In genomic region chr16:73058616-73059409, GRCh38 we compare ENCODE assay signal across 8 cellular contexts. TPM values are rescaled to one million over a fixed set of nuclear protein-coding genes. Genes with fewer than 3 reads are reported as not detected.
DNase-seq lines count a peak whose midpoint lies in the region; ATAC-seq, FAIRE-seq and TF ChIP-seq lines count a peak whose summit lies in the region.

No MANE protein-coding gene starts in this region.

- no peaks in the 10 kb centered on the region for H3K36me3 ChIP-seq in keratinocyte (ENCODE audit: control insufficient read depth in 2 of 2, extremely low read depth in 1 of 2, insufficient read depth in 2 of 2, low read length in 2 of 2)

- H3K9ac ChIP-seq in keratinocyte (ENCODE audit: control insufficient read depth, extremely low read depth, insufficient read depth, low read length), result peak overlapping the region; percentile 72

- ATAC-seq in A549 (peak; percentile 9 to 19; a peak in 4 of 6 replicates), HG02852 (IDR thresholded peaks at IDR 0.05; ENCODE audit: unreplicated experiment) (peak; percentile 32)

- TF ChIP-seq POLR2A in A549 (IDR thresholded peaks at IDR 0.05; ENCODE audit: low read length), result no peak
- no peak for TF ChIP-seq POLR2A in GM12892 (IDR thresholded peaks at IDR 0.05; ENCODE audit: low read depth, low read length)

- no peaks in the 10 kb centered on the region for H3K9me3 ChIP-seq in A549
- H3K9me3 ChIP-seq in keratinocyte (ENCODE audit: control insufficient read depth, low read depth, low read length), result no peaks in the 10 kb centered on the region

- DNase-seq in A549 (ENCODE audit: low read depth in 1 of 2, low spot score in 1 of 2) (peak in 1 of 2 experiments; percentile 77), GM12892 (ENCODE audit: insufficient read length) (no peak), NCI-H345 treated with DMSO at 0.1 percent for 48 hours (lab: John Stamatoyannopoulos, UW; ENCODE audit: unreplicated experiment) (peak; percentile 45), astrocyte of the spinal cord (ENCODE audit: low read depth, low spot score) (no peak), keratinocyte (ENCODE audit: low read depth, low spot score) (no peak), HuH-7 (ENCODE audit: low spot score) (no peak)
- DNase-seq in stimulated activated CD8-positive, alpha-beta memory T cell treated with anti-CD3 and anti-CD28 coated beads, Interleukin-4, amount 100 ng/mL, for 48 hours, result peak; percentile 31

- H4K20me1 ChIP-seq in keratinocyte (ENCODE audit: control insufficient read depth, extremely low read depth, insufficient read depth, low read length), result no peaks in the 10 kb centered on the region

- WGBS in A549 (ENCODE audit: missing lambda C conversion rate), result 1% methylated on average over 28 of the region's 72 CpGs

- no peak for TF ChIP-seq RAD21 in A549 (conservative IDR thresholded peaks at IDR 0.05 in 1 of 2, IDR thresholded peaks at IDR 0.05 in 1 of 2)

- peaks cover 22% of the 10 kb centered on the region for H3K79me2 ChIP-seq in keratinocyte (ENCODE audit: control insufficient read depth, insufficient read depth, low read length)

- FAIRE-seq in A549 (lab: Jason Lieb, UNC) (no peak), GM12892 (lab: Jason Lieb, UNC) (peak; percentile 21), keratinocyte (lab: Jason Lieb, UNC) (peak; percentile 36)

- TF ChIP-seq CTCF in A549 (IDR thresholded peaks at IDR 0.05) (no peak), astrocyte of the spinal cord (IDR thresholded peaks at IDR 0.05; ENCODE audit: low read depth, low read length) (no peak), keratinocyte (optimal IDR thresholded peaks at IDR 0.05 in 1 of 3, IDR thresholded peaks at IDR 0.05 in 1 of 3, conservative IDR thresholded peaks at IDR 0.05 in 1 of 3; ENCODE audit: extremely low read depth in 1 of 3, insufficient read depth in 2 of 3, low read length in 3 of 3) (no peak)

- H3K27me3 ChIP-seq in keratinocyte (ENCODE audit: control insufficient read depth, extremely low read depth, insufficient read depth, low read length), result peaks cover 13% of the 10 kb centered on the region

- no peaks in the 10 kb centered on the region for H3K9me1 ChIP-seq in keratinocyte (ENCODE audit: control insufficient read depth, extremely low read depth, insufficient read depth, low read length)

- H3K4me3 ChIP-seq in A549 (peak overlapping the region; percentile 84), astrocyte of the spinal cord (ENCODE audit: low read depth, low read length) (peak overlapping the region; percentile 77), keratinocyte (ENCODE audit: control insufficient read depth in 2 of 3, extremely low read depth in 1 of 3, insufficient read depth in 2 of 3, low read depth in 1 of 3, low read length in 3 of 3) (peak overlapping the region; percentile 57 to 82 (median 80))

- peak overlapping the region; percentile 83 for H2AFZ ChIP-seq in keratinocyte (ENCODE audit: control insufficient read depth, low read length)

- in situ Hi-C loops in astrocyte of the spinal cord (cut with HindIII; ENCODE audit: low sequenced_read_pairs), result no loop called here

- dilution Hi-C loops in keratinocyte (cut with MboI; ENCODE audit: extremely low pct_ligation_motif_present, low sequenced_read_pairs), result no loop called here

- CTCF ChIA-PET in A549 (lab: Yijun Ruan, JAX), result interaction anchor here (0.6 to 2.0 kb wide), 11 partner anchors 9 to 226 kb away, joined by 3 to 8 read pairs (median 3); no protein-coding TSS in a partner anchor

- H3K4me2 ChIP-seq in A549, result peak overlapping the region; percentile 99
- peak overlapping the region; percentile 82 for H3K4me2 ChIP-seq in keratinocyte (ENCODE audit: control insufficient read depth, extremely low read depth, insufficient read depth, low read depth, low read length)

- H3K27ac ChIP-seq in A549 (peak overlapping the region; percentile 99), keratinocyte (ENCODE audit: control insufficient read depth, insufficient read depth, low read length) (peak overlapping the region; percentile 49)

- H3K4me1 ChIP-seq in A549 (peaks cover 42% of the 10 kb centered on the region), keratinocyte (ENCODE audit: control insufficient read depth, extremely low read depth, insufficient read depth, low read length) (peaks cover 41% of the 10 kb centered on the region)

- POLR2A ChIA-PET in A549 (lab: Yijun Ruan, JAX), result interaction anchor here (0.7 to 7.8 kb wide), 2 partner anchors 11 to 227 kb away, joined by 3 to 63 read pairs; no protein-coding TSS in a partner anchor

- TF ChIP-seq EP300 in A549 (IDR thresholded peaks at IDR 0.05), result no peak

TF ChIP-seq in A549, 52 proteins besides CTCF, POLR2A, EP300 and RAD21:
- TF ChIP-seq SREBF2 (IDR thresholded peaks at IDR 0.05) (no peak), SMC3 (IDR thresholded peaks at IDR 0.05) (peak; percentile 16; the same call in 1 of the 3 replicates), MYC (IDR thresholded peaks at IDR 0.05; ENCODE audit: borderline replicate concordance, low read length) (0 out of 2 replicates have a peak, but pooled peaks have one; percentile 25)

RNA-seq across cellular contexts. Expression of gene ZFHX3, which starts 10.9 kb away (rescaled TPM):
- polyA plus RNA-seq in A549 (2011; rRNA removed), result 6.5 and 11.0 TPM in 2 replicates
- 2.9 and 4.0 TPM in 2 replicates for polyA plus RNA-seq in A549 (2012; cell fraction: cytosol; rRNA removed)
- polyA plus RNA-seq in A549 (2012; cell fraction: nucleus; rRNA removed), result 4.6 and 5.1 TPM in 2 replicates
- polyA plus RNA-seq in A549 (2017; fragmentation: RNase III; extraction: RNeasy Plus Mini Kit Qiagen cat#74134 plus additional on column Dnase treatment), result 3.9 to 4.0 TPM (median 3.9 TPM) in 3 replicates
- polyA minus RNA-seq in A549 (2011; rRNA and poly(A)+ RNA removed), result 25.9 and 28.7 TPM in 2 replicates
- polyA plus RNA-seq in GM12892 (2012; ENCODE audit: missing spikeins), result 4.2 TPM
- polyA plus RNA-seq in keratinocyte, result 0.75 to 1.4 TPM (median 1.2 TPM) in 3 replicates
- polyA plus RNA-seq in keratinocyte (2011; ENCODE audit: low read depth), result 3.3 TPM
- polyA plus RNA-seq in keratinocyte (2011; cell fraction: cytosol; rRNA removed), result 1.1 and 1.3 TPM in 2 replicates
- 5.2 TPM in 2 replicates for polyA plus RNA-seq in keratinocyte (2011; cell fraction: nucleus; rRNA removed)
- polyA plus RNA-seq in keratinocyte (2012; ENCODE audit: low replicate concordance), result 2.7 and 3.2 TPM in 2 replicates
- polyA minus RNA-seq in keratinocyte, result 3.6 to 9.0 TPM (median 4.0 TPM) in 3 replicates
- polyA minus RNA-seq in keratinocyte (2011; cell fraction: cytosol; rRNA and poly(A)+ RNA removed), result 4.4 TPM
- 7.0 and 9.5 TPM in 2 replicates for polyA minus RNA-seq in keratinocyte (2011; cell fraction: nucleus; rRNA and poly(A)+ RNA removed)

Comparison
In these comparisons a context has a peak if more than half of its experiments do, and no peak if none do; other contexts are left out.
1. DNase-seq: peak in NCI-H345 treated with DMSO at 0.1 percent for 48 hours (single experiment) and stimulated activated CD8-positive, alpha-beta memory T cell treated with anti-CD3 and anti-CD28 coated beads, Interleukin-4, amount 100 ng/mL, for 48 hours (single experiment); none in GM12892 (single experiment), astrocyte of the spinal cord (single experiment), keratinocyte (single experiment) and HuH-7 (single experiment).
2. Peak in every context shown above with its lines, with median percentiles within 50 percentile points of each other: H3K4me3 ChIP-seq.